Comparison of ENCODE assay signal across 1 cellular context in the genomic region with DNA sequence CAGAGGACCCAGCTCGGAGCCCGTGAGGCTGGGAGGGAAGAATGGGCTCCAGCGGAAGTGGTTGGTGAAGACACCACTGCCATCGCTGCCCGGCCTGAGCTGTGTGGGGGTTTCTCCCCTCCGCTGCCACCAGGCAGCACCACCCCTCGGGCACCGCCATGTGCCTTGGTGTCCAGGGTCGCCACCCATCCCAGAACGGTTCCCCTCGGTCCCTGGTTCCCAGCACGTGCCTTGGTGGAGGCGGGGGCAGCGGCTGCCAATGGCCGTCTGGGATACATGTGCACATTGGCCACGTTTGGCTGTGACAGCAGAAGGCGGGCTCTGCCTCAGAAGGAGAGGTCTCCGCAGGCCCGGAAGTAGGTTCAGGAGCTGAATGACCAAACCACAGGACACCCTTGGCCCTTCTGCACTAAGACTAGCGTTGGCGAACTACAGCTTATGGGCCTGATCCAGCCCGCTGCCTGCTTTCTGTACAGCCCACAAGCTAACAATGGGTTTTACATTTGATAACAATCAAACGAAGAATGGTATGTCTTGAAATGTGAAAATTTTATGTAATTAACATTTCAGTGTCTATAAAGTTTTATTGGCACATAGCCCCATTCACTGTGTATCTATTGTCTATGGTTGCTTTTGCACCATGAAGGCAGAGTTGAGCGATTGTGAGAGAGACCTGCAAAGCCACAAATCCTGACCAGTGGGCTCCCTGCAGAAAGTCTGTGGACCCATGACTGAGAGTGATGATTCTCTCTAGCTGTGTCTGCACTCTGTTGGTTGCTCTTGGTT.
A peak's percentile ranks its signal among the peaks of the same experiment; 100 is the strongest.
TF ChIP-seq lines count a peak whose summit lies in the region.

No MANE protein-coding gene starts in this region.

TF ChIP-seq in K562, 482 proteins besides CTCF, POLR2A, EP300 and RAD21 (continued from another document and continues in another):
- TF ChIP-seq, protein P1, sequence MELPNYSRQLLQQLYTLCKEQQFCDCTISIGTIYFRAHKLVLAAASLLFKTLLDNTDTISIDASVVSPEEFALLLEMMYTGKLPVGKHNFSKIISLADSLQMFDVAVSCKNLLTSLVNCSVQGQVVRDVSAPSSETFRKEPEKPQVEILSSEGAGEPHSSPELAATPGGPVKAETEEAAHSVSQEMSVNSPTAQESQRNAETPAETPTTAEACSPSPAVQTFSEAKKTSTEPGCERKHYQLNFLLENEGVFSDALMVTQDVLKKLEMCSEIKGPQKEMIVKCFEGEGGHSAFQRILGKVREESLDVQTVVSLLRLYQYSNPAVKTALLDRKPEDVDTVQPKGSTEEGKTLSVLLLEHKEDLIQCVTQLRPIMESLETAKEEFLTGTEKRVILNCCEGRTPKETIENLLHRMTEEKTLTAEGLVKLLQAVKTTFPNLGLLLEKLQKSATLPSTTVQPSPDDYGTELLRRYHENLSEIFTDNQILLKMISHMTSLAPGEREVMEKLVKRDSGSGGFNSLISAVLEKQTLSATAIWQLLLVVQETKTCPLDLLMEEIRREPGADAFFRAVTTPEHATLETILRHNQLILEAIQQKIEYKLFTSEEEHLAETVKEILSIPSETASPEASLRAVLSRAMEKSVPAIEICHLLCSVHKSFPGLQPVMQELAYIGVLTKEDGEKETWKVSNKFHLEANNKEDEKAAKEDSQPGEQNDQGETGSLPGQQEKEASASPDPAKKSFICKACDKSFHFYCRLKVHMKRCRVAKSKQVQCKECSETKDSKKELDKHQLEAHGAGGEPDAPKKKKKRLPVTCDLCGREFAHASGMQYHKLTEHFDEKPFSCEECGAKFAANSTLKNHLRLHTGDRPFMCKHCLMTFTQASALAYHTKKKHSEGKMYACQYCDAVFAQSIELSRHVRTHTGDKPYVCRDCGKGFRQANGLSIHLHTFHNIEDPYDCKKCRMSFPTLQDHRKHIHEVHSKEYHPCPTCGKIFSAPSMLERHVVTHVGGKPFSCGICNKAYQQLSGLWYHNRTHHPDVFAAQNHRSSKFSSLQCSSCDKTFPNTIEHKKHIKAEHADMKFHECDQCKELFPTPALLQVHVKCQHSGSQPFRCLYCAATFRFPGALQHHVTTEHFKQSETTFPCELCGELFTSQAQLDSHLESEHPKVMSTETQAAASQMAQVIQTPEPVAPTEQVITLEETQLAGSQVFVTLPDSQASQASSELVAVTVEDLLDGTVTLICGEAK (IDR thresholded peaks at IDR 0.05) = peak; percentile 93
- TF ChIP-seq, protein P1 (CRISPR knock-in tag; IDR thresholded peaks at IDR 0.05) = peak; percentile 94
- TF ChIP-seq, protein P2, sequence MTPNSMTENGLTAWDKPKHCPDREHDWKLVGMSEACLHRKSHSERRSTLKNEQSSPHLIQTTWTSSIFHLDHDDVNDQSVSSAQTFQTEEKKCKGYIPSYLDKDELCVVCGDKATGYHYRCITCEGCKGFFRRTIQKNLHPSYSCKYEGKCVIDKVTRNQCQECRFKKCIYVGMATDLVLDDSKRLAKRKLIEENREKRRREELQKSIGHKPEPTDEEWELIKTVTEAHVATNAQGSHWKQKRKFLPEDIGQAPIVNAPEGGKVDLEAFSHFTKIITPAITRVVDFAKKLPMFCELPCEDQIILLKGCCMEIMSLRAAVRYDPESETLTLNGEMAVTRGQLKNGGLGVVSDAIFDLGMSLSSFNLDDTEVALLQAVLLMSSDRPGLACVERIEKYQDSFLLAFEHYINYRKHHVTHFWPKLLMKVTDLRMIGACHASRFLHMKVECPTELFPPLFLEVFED (CRISPR knock-in tag; conservative IDR thresholded peaks at IDR 0.05) = no peak
- TF ChIP-seq JUNB (CRISPR knock-in tag; conservative IDR thresholded peaks at IDR 0.05) (no peak), E2F6 (IDR thresholded peaks at IDR 0.05; ENCODE audit: borderline replicate concordance in 1 of 2, extremely low read depth in 1 of 2, insufficient read depth in 1 of 2, insufficient read length in 1 of 2, low read depth in 1 of 2, low read length in 1 of 2, poor library complexity in 1 of 2, severe bottlenecking in 1 of 2) (peak in 1 of 2 experiments; percentile 28)
- TF ChIP-seq, protein P3, sequence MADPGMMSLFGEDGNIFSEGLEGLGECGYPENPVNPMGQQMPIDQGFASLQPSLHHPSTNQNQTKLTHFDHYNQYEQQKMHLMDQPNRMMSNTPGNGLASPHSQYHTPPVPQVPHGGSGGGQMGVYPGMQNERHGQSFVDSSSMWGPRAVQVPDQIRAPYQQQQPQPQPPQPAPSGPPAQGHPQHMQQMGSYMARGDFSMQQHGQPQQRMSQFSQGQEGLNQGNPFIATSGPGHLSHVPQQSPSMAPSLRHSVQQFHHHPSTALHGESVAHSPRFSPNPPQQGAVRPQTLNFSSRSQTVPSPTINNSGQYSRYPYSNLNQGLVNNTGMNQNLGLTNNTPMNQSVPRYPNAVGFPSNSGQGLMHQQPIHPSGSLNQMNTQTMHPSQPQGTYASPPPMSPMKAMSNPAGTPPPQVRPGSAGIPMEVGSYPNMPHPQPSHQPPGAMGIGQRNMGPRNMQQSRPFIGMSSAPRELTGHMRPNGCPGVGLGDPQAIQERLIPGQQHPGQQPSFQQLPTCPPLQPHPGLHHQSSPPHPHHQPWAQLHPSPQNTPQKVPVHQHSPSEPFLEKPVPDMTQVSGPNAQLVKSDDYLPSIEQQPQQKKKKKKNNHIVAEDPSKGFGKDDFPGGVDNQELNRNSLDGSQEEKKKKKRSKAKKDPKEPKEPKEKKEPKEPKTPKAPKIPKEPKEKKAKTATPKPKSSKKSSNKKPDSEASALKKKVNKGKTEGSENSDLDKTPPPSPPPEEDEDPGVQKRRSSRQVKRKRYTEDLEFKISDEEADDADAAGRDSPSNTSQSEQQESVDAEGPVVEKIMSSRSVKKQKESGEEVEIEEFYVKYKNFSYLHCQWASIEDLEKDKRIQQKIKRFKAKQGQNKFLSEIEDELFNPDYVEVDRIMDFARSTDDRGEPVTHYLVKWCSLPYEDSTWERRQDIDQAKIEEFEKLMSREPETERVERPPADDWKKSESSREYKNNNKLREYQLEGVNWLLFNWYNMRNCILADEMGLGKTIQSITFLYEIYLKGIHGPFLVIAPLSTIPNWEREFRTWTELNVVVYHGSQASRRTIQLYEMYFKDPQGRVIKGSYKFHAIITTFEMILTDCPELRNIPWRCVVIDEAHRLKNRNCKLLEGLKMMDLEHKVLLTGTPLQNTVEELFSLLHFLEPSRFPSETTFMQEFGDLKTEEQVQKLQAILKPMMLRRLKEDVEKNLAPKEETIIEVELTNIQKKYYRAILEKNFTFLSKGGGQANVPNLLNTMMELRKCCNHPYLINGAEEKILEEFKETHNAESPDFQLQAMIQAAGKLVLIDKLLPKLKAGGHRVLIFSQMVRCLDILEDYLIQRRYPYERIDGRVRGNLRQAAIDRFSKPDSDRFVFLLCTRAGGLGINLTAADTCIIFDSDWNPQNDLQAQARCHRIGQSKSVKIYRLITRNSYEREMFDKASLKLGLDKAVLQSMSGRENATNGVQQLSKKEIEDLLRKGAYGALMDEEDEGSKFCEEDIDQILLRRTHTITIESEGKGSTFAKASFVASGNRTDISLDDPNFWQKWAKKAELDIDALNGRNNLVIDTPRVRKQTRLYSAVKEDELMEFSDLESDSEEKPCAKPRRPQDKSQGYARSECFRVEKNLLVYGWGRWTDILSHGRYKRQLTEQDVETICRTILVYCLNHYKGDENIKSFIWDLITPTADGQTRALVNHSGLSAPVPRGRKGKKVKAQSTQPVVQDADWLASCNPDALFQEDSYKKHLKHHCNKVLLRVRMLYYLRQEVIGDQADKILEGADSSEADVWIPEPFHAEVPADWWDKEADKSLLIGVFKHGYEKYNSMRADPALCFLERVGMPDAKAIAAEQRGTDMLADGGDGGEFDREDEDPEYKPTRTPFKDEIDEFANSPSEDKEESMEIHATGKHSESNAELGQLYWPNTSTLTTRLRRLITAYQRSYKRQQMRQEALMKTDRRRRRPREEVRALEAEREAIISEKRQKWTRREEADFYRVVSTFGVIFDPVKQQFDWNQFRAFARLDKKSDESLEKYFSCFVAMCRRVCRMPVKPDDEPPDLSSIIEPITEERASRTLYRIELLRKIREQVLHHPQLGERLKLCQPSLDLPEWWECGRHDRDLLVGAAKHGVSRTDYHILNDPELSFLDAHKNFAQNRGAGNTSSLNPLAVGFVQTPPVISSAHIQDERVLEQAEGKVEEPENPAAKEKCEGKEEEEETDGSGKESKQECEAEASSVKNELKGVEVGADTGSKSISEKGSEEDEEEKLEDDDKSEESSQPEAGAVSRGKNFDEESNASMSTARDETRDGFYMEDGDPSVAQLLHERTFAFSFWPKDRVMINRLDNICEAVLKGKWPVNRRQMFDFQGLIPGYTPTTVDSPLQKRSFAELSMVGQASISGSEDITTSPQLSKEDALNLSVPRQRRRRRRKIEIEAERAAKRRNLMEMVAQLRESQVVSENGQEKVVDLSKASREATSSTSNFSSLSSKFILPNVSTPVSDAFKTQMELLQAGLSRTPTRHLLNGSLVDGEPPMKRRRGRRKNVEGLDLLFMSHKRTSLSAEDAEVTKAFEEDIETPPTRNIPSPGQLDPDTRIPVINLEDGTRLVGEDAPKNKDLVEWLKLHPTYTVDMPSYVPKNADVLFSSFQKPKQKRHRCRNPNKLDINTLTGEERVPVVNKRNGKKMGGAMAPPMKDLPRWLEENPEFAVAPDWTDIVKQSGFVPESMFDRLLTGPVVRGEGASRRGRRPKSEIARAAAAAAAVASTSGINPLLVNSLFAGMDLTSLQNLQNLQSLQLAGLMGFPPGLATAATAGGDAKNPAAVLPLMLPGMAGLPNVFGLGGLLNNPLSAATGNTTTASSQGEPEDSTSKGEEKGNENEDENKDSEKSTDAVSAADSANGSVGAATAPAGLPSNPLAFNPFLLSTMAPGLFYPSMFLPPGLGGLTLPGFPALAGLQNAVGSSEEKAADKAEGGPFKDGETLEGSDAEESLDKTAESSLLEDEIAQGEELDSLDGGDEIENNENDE (IDR thresholded peaks at IDR 0.05; ENCODE audit: low read depth, low read length) = no peak
